In the genomic region with DNA sequence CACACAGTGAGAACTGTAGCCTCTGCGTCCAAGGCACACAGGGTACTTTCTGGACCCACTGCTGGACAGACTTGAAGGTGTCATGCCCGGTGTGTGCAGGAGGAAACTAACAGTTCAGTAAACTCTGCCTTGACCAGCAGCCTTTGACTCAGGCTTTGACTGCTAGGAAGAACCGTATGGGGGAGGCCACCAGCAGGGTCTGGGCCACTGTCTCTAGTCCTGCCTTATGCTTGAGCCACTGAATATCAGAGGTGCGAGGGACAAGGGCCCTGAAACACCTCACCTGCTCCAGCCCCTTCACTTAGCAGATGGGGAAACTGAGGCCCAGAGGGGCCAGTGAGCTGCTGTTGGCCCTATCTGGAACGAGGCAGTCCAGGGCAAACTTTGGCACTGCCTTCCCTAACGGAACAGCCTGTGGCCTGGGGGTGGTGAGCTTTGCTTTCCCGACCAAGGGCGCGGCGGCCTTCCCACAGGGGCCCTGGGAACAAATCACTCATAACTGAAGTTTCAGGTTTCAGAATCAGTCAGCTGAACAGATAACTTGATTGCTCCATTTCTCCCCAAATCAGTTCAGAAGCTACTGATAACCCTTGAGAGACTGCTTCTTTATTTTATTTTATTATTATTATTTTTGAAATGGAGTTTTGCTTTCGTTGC, we compare ENCODE assay signal across 11 cellular contexts.
DNase-seq lines count a peak whose midpoint lies in the region; ATAC-seq and TF ChIP-seq lines count a peak whose summit lies in the region.
"Had no signal": no experiment of that assay in that cellular context is flagged by ENCODE, and none has a peak within 500 bp of the region (broad histone marks: within the 10 kb centered on the region; RNA-seq: fewer than 3 reads in every experiment).

No MANE protein-coding gene starts in this region.

- no peaks in the 10 kb centered on the region for H3K36me3 ChIP-seq in endodermal cell (ENCODE audit: control insufficient read depth, insufficient read depth, low read length)
- H3K36me3 ChIP-seq: SJSA1 had no signal

- H3K4me3 Mint-ChIP-seq in stimulated activated memory B cell treated with anti-CD40 and anti-IgM and Interleukin-4, amounts not matched to agents 10 μg/mL and 1 μg/mL and 100 μg/mL, for 72 hours, result peak overlapping the region; percentile 29
- no peak overlapping the region for H3K4me3 Mint-ChIP-seq in endodermal cell

- H3K27me3 Mint-ChIP-seq in stimulated activated memory B cell treated with anti-CD40 and anti-IgM and Interleukin-4, amounts not matched to agents 10 μg/mL and 1 μg/mL and 100 μg/mL, for 72 hours, result no peaks in the 10 kb centered on the region
- H3K27me3 Mint-ChIP-seq in endodermal cell (ENCODE audit: insufficient read depth), result no peaks in the 10 kb centered on the region

- DNase-seq in activated CD4-positive, CD25-positive, alpha-beta regulatory T cell (lab: John Stamatoyannopoulos, UW), result no peak
- peak; percentile 31 for DNase-seq in activated T-helper 9 cell treated with anti-CD3 and anti-CD28 coated beads, Interleukin-2, amount 50 U/mL, for 16 hours (ENCODE audit: low read depth)
- DNase-seq in endodermal cell (no peak), T1000 (lab: John Stamatoyannopoulos, UW) (no peak), NCI-H526 treated with DMSO at 0.1 percent for 48 hours (lab: John Stamatoyannopoulos, UW) (no peak)
- DNase-seq: effector CD4-positive, alpha-beta T cell had no signal

- H3K4me1 Mint-ChIP-seq in stimulated activated memory B cell treated with anti-CD40 and anti-IgM and Interleukin-4, amounts not matched to agents 10 μg/mL and 1 μg/mL and 100 μg/mL, for 72 hours, result peaks cover 81% of the 10 kb centered on the region
- H3K4me1 Mint-ChIP-seq in endodermal cell, result peaks cover 6% of the 10 kb centered on the region

- H3K9me3 Mint-ChIP-seq in stimulated activated memory B cell treated with anti-CD40 and anti-IgM and Interleukin-4, amounts not matched to agents 10 μg/mL and 1 μg/mL and 100 μg/mL, for 72 hours, result no peaks in the 10 kb centered on the region
- H3K9me3 Mint-ChIP-seq in endodermal cell, result no peaks in the 10 kb centered on the region

- H3K27ac Mint-ChIP-seq in stimulated activated memory B cell treated with anti-CD40 and anti-IgM and Interleukin-4, amounts not matched to agents 10 μg/mL and 1 μg/mL and 100 μg/mL, for 72 hours, result peak overlapping the region; percentile 81
- no peak overlapping the region for H3K27ac Mint-ChIP-seq in endodermal cell

- H3K9ac ChIP-seq in endodermal cell (ENCODE audit: extremely low read depth, low read length, poor library complexity, severe bottlenecking), result no peak overlapping the region

- no peaks in the 10 kb centered on the region for H3K4me1 ChIP-seq in endodermal cell (ENCODE audit: control insufficient read depth, insufficient read depth, low read length)
- H3K4me1 ChIP-seq: SJSA1 had no signal

- H3K36me3 Mint-ChIP-seq in stimulated activated memory B cell treated with anti-CD40 and anti-IgM and Interleukin-4, amounts not matched to agents 10 μg/mL and 1 μg/mL and 100 μg/mL, for 72 hours, result peaks cover 8% of the 10 kb centered on the region
- no peaks in the 10 kb centered on the region for H3K36me3 Mint-ChIP-seq in endodermal cell (ENCODE audit: low read depth)

- no peak overlapping the region for H3K4me3 ChIP-seq in endodermal cell (ENCODE audit: low read length)
- H3K4me3 ChIP-seq: SJSA1 had no signal

- H3K27ac ChIP-seq in endodermal cell (ENCODE audit: low read depth, low read length), result no peak overlapping the region
- H3K27ac ChIP-seq: 22Rv1, SJSA1 had no signal

- no peak for TF ChIP-seq CTCF in endodermal cell (conservative IDR thresholded peaks at IDR 0.05)

- 83 to 90% methylated on average over 10 to 11 of the region's 11 CpGs for WGBS in endodermal cell (ENCODE audit: insufficient coverage in 1 of 2, insufficient read length in 1 of 2), 2 experiments

- no peaks in the 10 kb centered on the region for H3K9me3 ChIP-seq in endodermal cell (ENCODE audit: control insufficient read depth, low read length)
- H3K9me3 ChIP-seq: SJSA1 had no signal

- ATAC-seq in activated CD4-positive, CD25-positive, alpha-beta regulatory T cell treated with anti-CD3 and anti-CD28 coated beads, Interleukin-2, amount 50 U/mL, for 24 hours, result peak; percentile 53 to 61
- ATAC-seq in HG03060 (IDR thresholded peaks at IDR 0.05; ENCODE audit: low read depth, unreplicated experiment), result peak; percentile 37
- ATAC-seq in stimulated activated memory B cell treated with anti-CD40 and anti-IgM and Interleukin-4, amounts not matched to agents 10 μg/mL and 1 μg/mL and 100 μg/mL, for 72 hours, result peak; percentile 13

- no peaks in the 10 kb centered on the region for H3K27me3 ChIP-seq in endodermal cell (ENCODE audit: control insufficient read depth, insufficient read depth, low read length, poor library complexity, severe bottlenecking)
- H3K27me3 ChIP-seq: SJSA1 had no signal
